Comparison of ENCODE assay signal across 16 cellular contexts in the genomic region with DNA sequence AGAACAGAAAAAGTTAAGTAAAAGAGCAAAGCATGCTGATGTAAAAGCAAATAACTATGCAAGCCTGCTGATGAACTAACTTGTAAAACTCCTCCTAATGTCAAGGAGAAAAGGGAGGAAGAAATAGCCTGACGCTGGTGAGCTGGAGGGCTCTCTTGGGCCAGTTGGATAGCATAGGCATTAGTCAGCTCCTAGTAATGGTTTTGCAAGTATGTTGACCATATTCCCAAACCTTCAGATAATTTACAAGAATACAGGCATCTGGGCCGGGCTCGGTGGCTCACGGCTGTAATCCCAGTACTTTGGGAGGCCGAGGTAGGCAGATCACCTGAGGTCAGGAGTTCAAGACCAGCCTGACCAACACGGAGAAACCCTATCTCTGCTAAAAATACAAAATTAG.
A peak's percentile ranks its signal among the peaks of the same experiment; 100 is the strongest.
DNase-seq lines count a peak whose midpoint lies in the region; ATAC-seq, FAIRE-seq and TF ChIP-seq lines count a peak whose summit lies in the region.
"Had no signal": no experiment of that assay in that cellular context is flagged by ENCODE, and none has a peak within 500 bp of the region (broad histone marks: within the 10 kb centered on the region; RNA-seq: fewer than 3 reads in every experiment).

No MANE protein-coding gene starts in this region.

- FAIRE-seq in GM12891 (lab: Jason Lieb, UNC) = no peak
- FAIRE-seq: H1, keratinocyte had no signal

- TF ChIP-seq POLR2A in GM12891 (IDR thresholded peaks at IDR 0.05; ENCODE audit: low read depth, low read length) (no peak), GM18505 (IDR thresholded peaks at IDR 0.05; ENCODE audit: borderline replicate concordance, extremely low read depth, insufficient read depth, insufficient read length) (no peak)

- DNase-seq in A172 (ENCODE audit: low spot score) = peak; percentile 90
- peak; percentile 58 for DNase-seq in HK-2 (ENCODE audit: unreplicated experiment)
- peak; percentile 90 for DNase-seq in astrocyte of the hippocampus (ENCODE audit: low read depth, low spot score)
- DNase-seq in iPS DF 19.7 (ENCODE audit: low read depth, low spot score) = peak; percentile 7
- DNase-seq in GM12891 (ENCODE audit: insufficient read length, low spot score) = no peak
- DNase-seq in DMS114 treated with DMSO at 0.1 percent for 48 hours (lab: John Stamatoyannopoulos, UW; ENCODE audit: unreplicated experiment) = no peak
- DNase-seq: activated CD4-positive, alpha-beta T cell treated with anti-CD3 and anti-CD28 coated beads, Interleukin-2, amount 50 U/mL, for 48 hours; activated naive CD8-positive, alpha-beta T cell treated with anti-CD3 and anti-CD28 coated beads, Interleukin-2, amount 10 ng/mL, durations not matched to agents 7 days and 5 days; NCI-H1417 treated with DMSO at 0.1 percent for 48 hours; occipital lobe; stimulated activated CD4-positive, alpha-beta T cell treated with anti-CD3 and anti-CD28 coated beads, Interleukin-4, amount 100 ng/mL, for 1 hour; stimulated activated naive CD8-positive, alpha-beta T cell treated with anti-CD3 and anti-CD28 coated beads, Interleukin-15, amount 100 ng/mL, for 72 hours had no signal

- ATAC-seq in GM18505 (IDR thresholded peaks at IDR 0.05; ENCODE audit: unreplicated experiment) = no peak
- ATAC-seq in HG03097 (IDR thresholded peaks at IDR 0.05; ENCODE audit: low FRiP score, unreplicated experiment) = no peak
- ATAC-seq: stimulated activated naive CD8-positive, alpha-beta T cell treated with anti-CD3 and anti-CD28 coated beads, Interleukin-15, amount 100 ng/mL, for 72 hours had no signal

TF ChIP-seq in GM12891, 5 proteins besides CTCF, POLR2A, EP300 and RAD21:
- TF ChIP-seq POLR2AphosphoS5 (IDR thresholded peaks at IDR 0.05; ENCODE audit: low read depth, low read length) = no peak
- no peak for TF ChIP-seq SPI1 (IDR thresholded peaks at IDR 0.05; ENCODE audit: low read depth, low read length)
- TF ChIP-seq POU2F2 (IDR thresholded peaks at IDR 0.05; ENCODE audit: low read depth, low read length) = no peak
- no peak for TF ChIP-seq TAF1 (IDR thresholded peaks at IDR 0.05; ENCODE audit: low read depth, low read length)
- TF ChIP-seq PAX5 (IDR thresholded peaks at IDR 0.05; ENCODE audit: insufficient read depth, low read length, severe bottlenecking) = no peak

Comparison
In these comparisons a context has a peak if more than half of its experiments do, and no peak if none do; other contexts are left out.
1. DNase-seq: peak in A172 (single experiment), HK-2 (single experiment), astrocyte of the hippocampus (single experiment) and iPS DF 19.7 (single experiment); none in GM12891 (single experiment) and DMS114 treated with DMSO at 0.1 percent for 48 hours (single experiment).